Comparison of ENCODE assay signal across 21 cellular contexts in genomic region chr15:74752011-74752410, GRCh38. TPM values are rescaled to one million over a fixed set of nuclear protein-coding genes. Genes with fewer than 3 reads are reported as not detected.
"Had no signal": no experiment of that assay in that cellular context is flagged by ENCODE, and none has a peak within 500 bp of the region (broad histone marks: within the 10 kb centered on the region; RNA-seq: fewer than 3 reads in every experiment).

No MANE protein-coding gene starts in this region.

- H3K4me3 Mint-ChIP-seq: central memory CD8-positive, alpha-beta T cell; dendritic cell treated with granulocyte-macrophage colony-stimulating factor and Interleukin-4, amounts not matched to agents 40 ng/mL and 50 ng/mL, for 4 days; effector memory CD8-positive, alpha-beta T cell; naive thymus-derived CD4-positive, alpha-beta T cell had no signal

- H3K27ac Mint-ChIP-seq: dendritic cell treated with granulocyte-macrophage colony-stimulating factor and Interleukin-4, amounts not matched to agents 40 ng/mL and 50 ng/mL, for 4 days; effector memory CD8-positive, alpha-beta T cell; naive thymus-derived CD4-positive, alpha-beta T cell had no signal

- H3K27me3 Mint-ChIP-seq: central memory CD8-positive, alpha-beta T cell had no signal

- ATAC-seq: effector memory CD8-positive, alpha-beta T cell; gastrocnemius medialis; heart right ventricle; left ventricle myocardium superior; naive thymus-derived CD4-positive, alpha-beta T cell; psoas muscle; sciatic nerve had no signal

- H3K9me3 ChIP-seq: esophagus muscularis mucosa, gastrocnemius medialis, heart right ventricle, psoas muscle, upper lobe of left lung, vagina had no signal

- H3K9me3 Mint-ChIP-seq: central memory CD8-positive, alpha-beta T cell; dendritic cell treated with granulocyte-macrophage colony-stimulating factor and Interleukin-4, amounts not matched to agents 40 ng/mL and 50 ng/mL, for 4 days; effector memory CD8-positive, alpha-beta T cell; naive thymus-derived CD4-positive, alpha-beta T cell had no signal

- DNase-seq: effector memory CD8-positive, alpha-beta T cell; gastrocnemius medialis; heart right ventricle; left ventricle myocardium superior; mesenchymal stem cell; naive thymus-derived CD4-positive, alpha-beta T cell; retina; stimulated activated CD4-positive, alpha-beta T cell treated with anti-CD3 and anti-CD28 coated beads, Interleukin-2, amount 100 ng/mL, for 24 hours; stimulated activated CD4-positive, alpha-beta T cell treated with anti-CD3 and anti-CD28 coated beads, Interleukin-4, amount 100 ng/mL, for 4 hours; stimulated activated naive CD4-positive, alpha-beta T cell treated with Interleukin-2 at 50 U/mL for 16 hours had no signal

- H3K4me3 ChIP-seq: esophagus muscularis mucosa, gastrocnemius medialis, heart right ventricle, lung, psoas muscle, upper lobe of left lung, vagina had no signal

- H3K27me3 ChIP-seq: esophagus muscularis mucosa, gastrocnemius medialis, heart right ventricle, upper lobe of left lung, vagina had no signal

- H3K4me1 Mint-ChIP-seq: central memory CD8-positive, alpha-beta T cell had no signal

- H3K36me3 Mint-ChIP-seq: naive thymus-derived CD4-positive, alpha-beta T cell had no signal

- H3K27ac ChIP-seq: epithelial cell of prostate, esophagus muscularis mucosa, gastrocnemius medialis, heart right ventricle, psoas muscle, vagina had no signal

- H3K36me3 ChIP-seq: esophagus muscularis mucosa, gastrocnemius medialis, heart right ventricle, upper lobe of left lung, vagina had no signal

- H3K4me1 ChIP-seq: esophagus muscularis mucosa, gastrocnemius medialis, heart right ventricle, psoas muscle, upper lobe of left lung, vagina had no signal

RNA-seq across cellular contexts. Expression of gene CYP1A2, which starts 3.4 kb away (rescaled TPM):
- total RNA-seq: esophagus muscularis mucosa; fibroblast of villous mesenchyme; gastrocnemius medialis; left ventricle myocardium superior; naive thymus-derived CD4-positive, alpha-beta T cell; psoas muscle; sciatic nerve; skeletal muscle tissue; vagina had no signal
- polyA plus RNA-seq: heart right ventricle; naive thymus-derived CD4-positive, alpha-beta T cell had no signal

RNA-seq across cellular contexts. Expression of gene CYP1A1, which starts 26.7 kb away (rescaled TPM):
- total RNA-seq: fibroblast of villous mesenchyme, skeletal muscle tissue had no signal
- polyA plus RNA-seq: naive thymus-derived CD4-positive, alpha-beta T cell had no signal
